8 cellular contexts compared by ENCODE assay signal in the genomic region with DNA sequence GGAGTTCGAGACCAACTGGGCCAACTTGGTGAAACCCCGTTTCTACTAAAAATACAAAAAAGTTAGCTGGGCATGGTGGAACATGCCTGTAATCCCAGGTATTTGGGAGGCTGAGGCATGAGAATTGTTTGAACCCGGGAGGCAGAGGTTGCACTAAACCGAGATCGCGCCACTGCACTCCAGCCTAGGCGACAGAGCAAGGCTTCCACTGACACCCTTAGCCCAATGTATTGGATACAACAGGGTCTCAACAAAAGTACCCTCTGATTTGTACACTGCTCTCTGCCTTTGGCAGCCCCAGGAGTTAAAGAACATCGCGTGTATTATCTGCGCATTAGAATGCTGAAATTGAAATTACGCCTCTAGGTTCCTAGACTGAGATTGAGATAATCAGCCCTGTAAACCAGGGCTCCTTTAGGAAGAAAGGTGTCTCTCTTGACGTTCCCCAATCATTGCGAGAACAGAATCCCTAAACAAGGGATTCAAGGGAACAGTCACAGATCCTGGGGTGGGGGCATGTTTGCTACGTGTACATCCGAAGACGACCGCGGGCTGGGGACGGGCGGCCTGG. TPM values are rescaled to one million over a fixed set of nuclear protein-coding genes. Genes with fewer than 3 reads are reported as not detected.
DNase-seq lines count a peak whose midpoint lies in the region; ATAC-seq and TF ChIP-seq lines count a peak whose summit lies in the region.

No MANE protein-coding gene starts in this region.

- intact Hi-C loops in esophagus squamous epithelium (cut with DNase I) = no loop called here

- peak overlapping the region; percentile 97 for H3K27ac Mint-ChIP-seq in stimulated activated naive CD8-positive, alpha-beta T cell treated with anti-CD3 and anti-CD28 coated beads, Interleukin-15, Interleukin-2, amounts not matched to agents 100 ng/mL and 50 ng/mL, for 24 hours
- H3K27ac Mint-ChIP-seq in progenitor cell of endocrine pancreas = peak overlapping the region; percentile 98

- no peak for ATAC-seq in stimulated activated naive CD8-positive, alpha-beta T cell treated with anti-CD3 and anti-CD28 coated beads, Interleukin-15, Interleukin-2, amounts not matched to agents 100 U/mL and 50 U/mL, for 24 hours
- ATAC-seq in RWPE2 (ENCODE audit: low read depth) = no peak

- H3K27me3 Mint-ChIP-seq in stimulated activated naive CD8-positive, alpha-beta T cell treated with anti-CD3 and anti-CD28 coated beads, Interleukin-15, Interleukin-2, amounts not matched to agents 100 ng/mL and 50 ng/mL, for 24 hours = no peaks in the 10 kb centered on the region
- no peaks in the 10 kb centered on the region for H3K27me3 Mint-ChIP-seq in progenitor cell of endocrine pancreas

- H3K9me3 Mint-ChIP-seq in stimulated activated naive CD8-positive, alpha-beta T cell treated with anti-CD3 and anti-CD28 coated beads, Interleukin-15, Interleukin-2, amounts not matched to agents 100 ng/mL and 50 ng/mL, for 24 hours = no peaks in the 10 kb centered on the region
- H3K9me3 Mint-ChIP-seq in progenitor cell of endocrine pancreas (ENCODE audit: low read depth) = no peaks in the 10 kb centered on the region

- H3K4me3 ChIP-seq in RWPE2 (ENCODE audit: severe bottlenecking) (peak overlapping the region; percentile 70), esophagus squamous epithelium (peak overlapping the region; percentile 83 to 97 (median 92))

- H3K36me3 ChIP-seq in RWPE2 (ENCODE audit: low read depth) (peaks cover 30% of the 10 kb centered on the region), esophagus squamous epithelium (no peaks in the 10 kb centered on the region)

- H3K36me3 Mint-ChIP-seq in stimulated activated naive CD8-positive, alpha-beta T cell treated with anti-CD3 and anti-CD28 coated beads, Interleukin-15, Interleukin-2, amounts not matched to agents 100 ng/mL and 50 ng/mL, for 24 hours (ENCODE audit: low read depth) = peaks cover 22% of the 10 kb centered on the region
- H3K36me3 Mint-ChIP-seq in progenitor cell of endocrine pancreas (ENCODE audit: insufficient read depth) = peaks cover 1% of the 10 kb centered on the region

- H3K27ac ChIP-seq in RWPE2 (ENCODE audit: poor library complexity, severe bottlenecking) (peak overlapping the region; percentile 78), esophagus squamous epithelium (peak overlapping the region; percentile 91 to 98 (median 96))

- TF ChIP-seq CTCF in RWPE2 (IDR thresholded peaks at IDR 0.05; ENCODE audit: poor library complexity, severe bottlenecking) (no peak), esophagus squamous epithelium (IDR thresholded peaks at IDR 0.05) (no peak), progenitor cell of endocrine pancreas (IDR thresholded peaks at IDR 0.05; ENCODE audit: unreplicated experiment) (no peak)

- H3K4me1 ChIP-seq in RWPE2 (ENCODE audit: insufficient read depth, poor library complexity, severe bottlenecking) = peaks cover 24% of the 10 kb centered on the region
- H3K4me1 ChIP-seq in esophagus squamous epithelium = peaks cover 0 to 38% (median 4%) of the 10 kb centered on the region in 3 donors

- H3K4me1 Mint-ChIP-seq in stimulated activated naive CD8-positive, alpha-beta T cell treated with anti-CD3 and anti-CD28 coated beads, Interleukin-15, Interleukin-2, amounts not matched to agents 100 ng/mL and 50 ng/mL, for 24 hours (ENCODE audit: low read depth) = peaks cover 28% of the 10 kb centered on the region
- H3K4me1 Mint-ChIP-seq in progenitor cell of endocrine pancreas (ENCODE audit: low read depth) = peaks cover 16% of the 10 kb centered on the region

- WGBS in esophagus squamous epithelium, 2 donors = 10 to 14% methylated on average over 18 to 20 of the region's 20 CpGs

- H3K9me3 ChIP-seq in RWPE2 (ENCODE audit: severe bottlenecking) (no peaks in the 10 kb centered on the region), esophagus squamous epithelium (no peaks in the 10 kb centered on the region)

- peak overlapping the region; percentile 92 for H3K4me3 Mint-ChIP-seq in stimulated activated naive CD8-positive, alpha-beta T cell treated with anti-CD3 and anti-CD28 coated beads, Interleukin-15, Interleukin-2, amounts not matched to agents 100 ng/mL and 50 ng/mL, for 24 hours
- H3K4me3 Mint-ChIP-seq in progenitor cell of endocrine pancreas (ENCODE audit: low read depth) = peak overlapping the region; percentile 89

- no peak for DNase-seq in stimulated activated naive CD8-positive, alpha-beta T cell treated with anti-CD3 and anti-CD28 coated beads, Interleukin-15, Interleukin-2, amounts not matched to agents 100 U/mL and 50 U/mL, for 24 hours
- DNase-seq in RWPE2 (ENCODE audit: low spot score) (no peak), esophagus squamous epithelium (lab: John Stamatoyannopoulos, UW) (no peak), progenitor cell of endocrine pancreas (ENCODE audit: low spot score, unreplicated experiment) (no peak), GDM1 (lab: John Stamatoyannopoulos, UW) (no peak), OCI-M2 (lab: John Stamatoyannopoulos, UW; ENCODE audit: unreplicated experiment) (no peak), AG20443 (ENCODE audit: low spot score) (no peak)

- H3K27me3 ChIP-seq in RWPE2 (ENCODE audit: insufficient read depth, poor library complexity, severe bottlenecking) (no peaks in the 10 kb centered on the region), esophagus squamous epithelium (peaks cover 0 to 4% (median 0%) of the 10 kb centered on the region in 4 donors)

- no peak for TF ChIP-seq POLR2A in esophagus squamous epithelium (IDR thresholded peaks at IDR 0.05)

RNA-seq across cellular contexts. Expression of a gene that starts 21.9 kb away (rescaled TPM):
- total RNA-seq in esophagus squamous epithelium (100 to 1,000 TPM in 1 of 4 donors, 10 to 100 TPM in 3; 34.0 to 134 (median 78.6) TPM), progenitor cell of endocrine pancreas (202 and 208 TPM in 2 replicates)
